ENCODE assay signal across 14 cellular contexts in genomic region chr6:29981211-29981812, GRCh38.
"Had no signal": no experiment of that assay in that cellular context is flagged by ENCODE, and none has a peak within 500 bp of the region (broad histone marks: within the 10 kb centered on the region; RNA-seq: fewer than 3 reads in every experiment).

No MANE protein-coding gene starts in this region.

- ATAC-seq: activated CD8-positive, alpha-beta T cell treated with anti-CD3 and anti-CD28 coated beads for 36 hours; right lobe of liver; stimulated activated naive CD8-positive, alpha-beta T cell treated with anti-CD3 and anti-CD28 coated beads, Interleukin-15, amount 100 ng/mL, for 72 hours had no signal

- H3K36me3 ChIP-seq: brain microvascular endothelial cell, ovary, right lobe of liver, spleen, upper lobe of left lung had no signal

- H3K27me3 ChIP-seq: ovary, right lobe of liver, upper lobe of left lung had no signal

- DNase-seq: activated B cell treated with CpG ODN at 0.5 μM for 24 hours; activated CD4-positive, alpha-beta T cell treated with anti-CD3 and anti-CD28 coated beads for 48 hours; activated CD8-positive, alpha-beta T cell treated with anti-CD3 and anti-CD28 coated beads for 36 hours; activated naive CD8-positive, alpha-beta T cell treated with anti-CD3 and anti-CD28 coated beads, Interleukin-2, amount 10 ng/mL, durations not matched to agents 7 days and 5 days; brain microvascular endothelial cell; cortex of kidney; effector CD8-positive, alpha-beta T cell; hypothalamus; mesenchymal stem cell; ovary; right lobe of liver; spleen; stimulated activated naive CD8-positive, alpha-beta T cell treated with anti-CD3 and anti-CD28 coated beads, Interleukin-15, amount 100 ng/mL, for 72 hours had no signal

- H3K4me3 ChIP-seq: ovary, right lobe of liver, spleen, upper lobe of left lung had no signal

- H3K9me3 ChIP-seq: ovary, right lobe of liver, spleen, upper lobe of left lung had no signal

- H3K27ac ChIP-seq: brain microvascular endothelial cell, ovary, right lobe of liver, spleen, upper lobe of left lung had no signal
